In genomic region chr2:181836583-181836982, GRCh38 we compare ENCODE assay signal across 25 cellular contexts. TPM values are rescaled to one million over a fixed set of nuclear protein-coding genes. Genes with fewer than 3 reads are reported as not detected.
DNase-seq lines count a peak whose midpoint lies in the region; ATAC-seq, FAIRE-seq and TF ChIP-seq lines count a peak whose summit lies in the region.
"Had no signal": no experiment of that assay in that cellular context is flagged by ENCODE, and none has a peak within 500 bp of the region (broad histone marks: within the 10 kb centered on the region; RNA-seq: fewer than 3 reads in every experiment).

No MANE protein-coding gene starts in this region.

- TF ChIP-seq CTCF in Calu3 (IDR thresholded peaks at IDR 0.05; ENCODE audit: unreplicated experiment), result no peak
- TF ChIP-seq CTCF in mesothelial cell of epicardium (IDR thresholded peaks at IDR 0.05; ENCODE audit: unreplicated experiment), result no peak

- peaks cover 54% of the 10 kb centered on the region for H3K4me1 Mint-ChIP-seq in Calu3 (ENCODE audit: low read depth, unreplicated experiment)
- H3K4me1 Mint-ChIP-seq in mesothelial cell of epicardium, result no peaks in the 10 kb centered on the region
- H3K4me1 Mint-ChIP-seq: CD4-positive, alpha-beta memory T cell; naive thymus-derived CD8-positive, alpha-beta T cell had no signal

- no peaks in the 10 kb centered on the region for H3K36me3 Mint-ChIP-seq in Calu3 (ENCODE audit: insufficient read depth, unreplicated experiment)
- no peaks in the 10 kb centered on the region for H3K36me3 Mint-ChIP-seq in mesothelial cell of epicardium
- H3K36me3 Mint-ChIP-seq: brain; CD4-positive, alpha-beta memory T cell; naive thymus-derived CD8-positive, alpha-beta T cell had no signal

- H3K4me3 Mint-ChIP-seq in Calu3 (ENCODE audit: low read depth, unreplicated experiment) (peak overlapping the region; percentile 25), mesothelial cell of epicardium (no peak overlapping the region)
- H3K4me3 Mint-ChIP-seq: activated T-cell treated with anti-CD3 and anti-CD28 coated beads, Interleukin-2, amount 50 U/mL, for 4 hours; brain; CD4-positive, alpha-beta memory T cell; naive thymus-derived CD8-positive, alpha-beta T cell had no signal

- DNase-seq in Calu3 (no peak), RCC 7860 (ENCODE audit: low spot score) (no peak), mesothelial cell of epicardium (ENCODE audit: low spot score in 2 of 2, unreplicated experiment in 2 of 2) (no peak), NCI-H2081 (lab: John Stamatoyannopoulos, UW) (no peak)
- DNase-seq: activated CD4-positive, alpha-beta T cell treated with anti-CD3 and anti-CD28 coated beads for 48 hours; activated T-cell treated with anti-CD3 and anti-CD28 coated beads, Interleukin-2, amount 50 U/mL, for 4 hours; CD4-positive, alpha-beta memory T cell; DMS 273 treated with DMSO at 0.1 percent for 48 hours; effector CD8-positive, alpha-beta T cell; erythroblast; HCEC 1CT; naive thymus-derived CD8-positive, alpha-beta T cell; NCI-H1092; NCI-H187 treated with DMSO at 0.1 percent for 48 hours; NCI-H226; NCI-H748 treated with DMSO at 0.1 percent for 48 hours; occipital lobe; SK-N-SH; T-helper 2 cell; upper lobe of left lung had no signal

- CTCF ChIA-PET in Calu3 (lab: Charles Lee), result interaction anchor here (0.8 to 1.4 kb wide), 3 partner anchors 19 to 94 kb away, joined by 3 read pairs; no protein-coding TSS in a partner anchor

- intact Hi-C loops in Calu3 (cut with micrococcal nuclease; ENCODE audit: unreplicated experiment), result loop anchor here (2.0 kb wide), 1 partner anchor 24 kb away; no protein-coding TSS in a partner anchor

- no peak for FAIRE-seq in RCC 7860 (lab: Jason Lieb, UNC)

- BruUV-seq in Calu3 (replicated peaks; lab: Mats Ljungman, UMichigan), result no TSS peak

- H3K27ac Mint-ChIP-seq in Calu3 (ENCODE audit: unreplicated experiment) (peak overlapping the region; percentile 80), mesothelial cell of epicardium (no peak overlapping the region)
- H3K27ac Mint-ChIP-seq: brain; CD4-positive, alpha-beta memory T cell; naive thymus-derived CD8-positive, alpha-beta T cell had no signal

- peak; percentile 72 for ATAC-seq in GM19397 (IDR thresholded peaks at IDR 0.05; ENCODE audit: unreplicated experiment)
- peak; percentile 52 for ATAC-seq in HG02678 (IDR thresholded peaks at IDR 0.05; ENCODE audit: unreplicated experiment)
- peak; percentile 76 for ATAC-seq in HG03378 (IDR thresholded peaks at IDR 0.05; ENCODE audit: unreplicated experiment)
- no peak for ATAC-seq in GM18858 (IDR thresholded peaks at IDR 0.05; ENCODE audit: unreplicated experiment)
- ATAC-seq: activated T-cell treated with anti-CD3 and anti-CD28 coated beads, Interleukin-2, amount 50 U/mL, for 4 hours; naive thymus-derived CD8-positive, alpha-beta T cell had no signal

- H3K27me3 Mint-ChIP-seq in Calu3 (ENCODE audit: unreplicated experiment) (no peaks in the 10 kb centered on the region), mesothelial cell of epicardium (ENCODE audit: low read depth) (peaks cover 4% of the 10 kb centered on the region)

- H3K9me3 Mint-ChIP-seq in Calu3 (ENCODE audit: low read depth, unreplicated experiment) (no peaks in the 10 kb centered on the region), mesothelial cell of epicardium (peaks cover 7% of the 10 kb centered on the region)
- H3K9me3 Mint-ChIP-seq: activated T-cell treated with anti-CD3 and anti-CD28 coated beads, Interleukin-2, amount 50 U/mL, for 4 hours; brain; CD4-positive, alpha-beta memory T cell; naive thymus-derived CD8-positive, alpha-beta T cell had no signal

RNA-seq across cellular contexts. Expression of gene ITPRID2, which starts 54.9 kb away (rescaled TPM):
- total RNA-seq in Calu3 (2022) (375 and 411 TPM in 2 replicates), mesothelial cell of epicardium (67.4 to 72.3 TPM (median 71.0 TPM) in 3 replicates)
